Comparison of ENCODE assay signal across 1 cellular context in the genomic region with DNA sequence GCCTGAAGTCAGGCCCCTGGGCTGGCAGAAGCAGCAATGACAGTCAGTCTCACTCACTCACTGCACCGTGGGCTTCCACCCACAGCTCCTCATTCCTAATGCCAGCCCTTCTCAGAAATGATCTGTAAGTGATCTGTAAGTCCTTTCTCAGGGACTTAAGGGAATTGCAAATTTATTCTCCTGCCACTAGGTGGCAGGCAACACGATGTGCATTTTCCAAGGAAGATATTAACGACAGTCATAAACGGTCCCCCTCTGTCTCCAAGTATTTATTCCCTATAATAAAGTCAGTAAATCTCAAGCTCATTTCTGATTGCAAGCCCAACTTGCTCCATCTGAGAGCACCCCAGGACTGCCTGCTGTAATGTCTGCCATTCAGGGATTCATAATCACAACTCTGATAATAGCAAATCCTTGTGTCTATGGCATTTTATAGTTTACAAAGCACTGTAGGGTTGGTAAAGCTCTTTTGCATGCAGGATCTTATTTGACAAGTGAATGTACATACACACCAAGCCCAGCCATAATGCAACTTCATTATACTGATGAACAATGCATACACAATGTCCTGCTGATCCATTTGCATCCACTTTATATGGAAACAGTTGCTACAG.
TF ChIP-seq lines count a peak whose summit lies in the region.

No MANE protein-coding gene starts in this region.

TF ChIP-seq in WTC11, 78 proteins besides CTCF, POLR2A, EP300 and RAD21 (continued from another document):
- TF ChIP-seq, protein P1, sequence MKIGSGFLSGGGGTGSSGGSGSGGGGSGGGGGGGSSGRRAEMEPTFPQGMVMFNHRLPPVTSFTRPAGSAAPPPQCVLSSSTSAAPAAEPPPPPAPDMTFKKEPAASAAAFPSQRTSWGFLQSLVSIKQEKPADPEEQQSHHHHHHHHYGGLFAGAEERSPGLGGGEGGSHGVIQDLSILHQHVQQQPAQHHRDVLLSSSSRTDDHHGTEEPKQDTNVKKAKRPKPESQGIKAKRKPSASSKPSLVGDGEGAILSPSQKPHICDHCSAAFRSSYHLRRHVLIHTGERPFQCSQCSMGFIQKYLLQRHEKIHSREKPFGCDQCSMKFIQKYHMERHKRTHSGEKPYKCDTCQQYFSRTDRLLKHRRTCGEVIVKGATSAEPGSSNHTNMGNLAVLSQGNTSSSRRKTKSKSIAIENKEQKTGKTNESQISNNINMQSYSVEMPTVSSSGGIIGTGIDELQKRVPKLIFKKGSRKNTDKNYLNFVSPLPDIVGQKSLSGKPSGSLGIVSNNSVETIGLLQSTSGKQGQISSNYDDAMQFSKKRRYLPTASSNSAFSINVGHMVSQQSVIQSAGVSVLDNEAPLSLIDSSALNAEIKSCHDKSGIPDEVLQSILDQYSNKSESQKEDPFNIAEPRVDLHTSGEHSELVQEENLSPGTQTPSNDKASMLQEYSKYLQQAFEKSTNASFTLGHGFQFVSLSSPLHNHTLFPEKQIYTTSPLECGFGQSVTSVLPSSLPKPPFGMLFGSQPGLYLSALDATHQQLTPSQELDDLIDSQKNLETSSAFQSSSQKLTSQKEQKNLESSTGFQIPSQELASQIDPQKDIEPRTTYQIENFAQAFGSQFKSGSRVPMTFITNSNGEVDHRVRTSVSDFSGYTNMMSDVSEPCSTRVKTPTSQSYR (CRISPR knock-in tag; IDR thresholded peaks at IDR 0.05) = no peak
- TF ChIP-seq, protein P2, sequence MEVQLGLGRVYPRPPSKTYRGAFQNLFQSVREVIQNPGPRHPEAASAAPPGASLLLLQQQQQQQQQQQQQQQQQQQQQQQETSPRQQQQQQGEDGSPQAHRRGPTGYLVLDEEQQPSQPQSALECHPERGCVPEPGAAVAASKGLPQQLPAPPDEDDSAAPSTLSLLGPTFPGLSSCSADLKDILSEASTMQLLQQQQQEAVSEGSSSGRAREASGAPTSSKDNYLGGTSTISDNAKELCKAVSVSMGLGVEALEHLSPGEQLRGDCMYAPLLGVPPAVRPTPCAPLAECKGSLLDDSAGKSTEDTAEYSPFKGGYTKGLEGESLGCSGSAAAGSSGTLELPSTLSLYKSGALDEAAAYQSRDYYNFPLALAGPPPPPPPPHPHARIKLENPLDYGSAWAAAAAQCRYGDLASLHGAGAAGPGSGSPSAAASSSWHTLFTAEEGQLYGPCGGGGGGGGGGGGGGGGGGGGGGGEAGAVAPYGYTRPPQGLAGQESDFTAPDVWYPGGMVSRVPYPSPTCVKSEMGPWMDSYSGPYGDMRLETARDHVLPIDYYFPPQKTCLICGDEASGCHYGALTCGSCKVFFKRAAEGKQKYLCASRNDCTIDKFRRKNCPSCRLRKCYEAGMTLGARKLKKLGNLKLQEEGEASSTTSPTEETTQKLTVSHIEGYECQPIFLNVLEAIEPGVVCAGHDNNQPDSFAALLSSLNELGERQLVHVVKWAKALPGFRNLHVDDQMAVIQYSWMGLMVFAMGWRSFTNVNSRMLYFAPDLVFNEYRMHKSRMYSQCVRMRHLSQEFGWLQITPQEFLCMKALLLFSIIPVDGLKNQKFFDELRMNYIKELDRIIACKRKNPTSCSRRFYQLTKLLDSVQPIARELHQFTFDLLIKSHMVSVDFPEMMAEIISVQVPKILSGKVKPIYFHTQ (CRISPR knock-in tag; IDR thresholded peaks at IDR 0.05) = no peak
- TF ChIP-seq, protein P3, sequence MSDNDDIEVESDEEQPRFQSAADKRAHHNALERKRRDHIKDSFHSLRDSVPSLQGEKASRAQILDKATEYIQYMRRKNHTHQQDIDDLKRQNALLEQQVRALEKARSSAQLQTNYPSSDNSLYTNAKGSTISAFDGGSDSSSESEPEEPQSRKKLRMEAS (CRISPR knock-in tag; IDR thresholded peaks at IDR 0.05) = no peak
- TF ChIP-seq ZNF232 (CRISPR knock-in tag; IDR thresholded peaks at IDR 0.05) (no peak), ZNF138 (CRISPR knock-in tag; conservative IDR thresholded peaks at IDR 0.05) (no peak), MXD4 (CRISPR knock-in tag; IDR thresholded peaks at IDR 0.05; ENCODE audit: borderline replicate concordance) (no peak), NR1H2 (CRISPR knock-in tag; IDR thresholded peaks at IDR 0.05) (no peak), RORB (CRISPR knock-in tag; IDR thresholded peaks at IDR 0.05) (no peak)
- TF ChIP-seq, protein P4, sequence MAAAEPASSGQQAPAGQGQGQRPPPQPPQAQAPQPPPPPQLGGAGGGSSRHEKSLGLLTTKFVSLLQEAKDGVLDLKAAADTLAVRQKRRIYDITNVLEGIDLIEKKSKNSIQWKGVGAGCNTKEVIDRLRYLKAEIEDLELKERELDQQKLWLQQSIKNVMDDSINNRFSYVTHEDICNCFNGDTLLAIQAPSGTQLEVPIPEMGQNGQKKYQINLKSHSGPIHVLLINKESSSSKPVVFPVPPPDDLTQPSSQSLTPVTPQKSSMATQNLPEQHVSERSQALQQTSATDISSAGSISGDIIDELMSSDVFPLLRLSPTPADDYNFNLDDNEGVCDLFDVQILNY (CRISPR knock-in tag; IDR thresholded peaks at IDR 0.05) = no peak
- TF ChIP-seq, protein P5, sequence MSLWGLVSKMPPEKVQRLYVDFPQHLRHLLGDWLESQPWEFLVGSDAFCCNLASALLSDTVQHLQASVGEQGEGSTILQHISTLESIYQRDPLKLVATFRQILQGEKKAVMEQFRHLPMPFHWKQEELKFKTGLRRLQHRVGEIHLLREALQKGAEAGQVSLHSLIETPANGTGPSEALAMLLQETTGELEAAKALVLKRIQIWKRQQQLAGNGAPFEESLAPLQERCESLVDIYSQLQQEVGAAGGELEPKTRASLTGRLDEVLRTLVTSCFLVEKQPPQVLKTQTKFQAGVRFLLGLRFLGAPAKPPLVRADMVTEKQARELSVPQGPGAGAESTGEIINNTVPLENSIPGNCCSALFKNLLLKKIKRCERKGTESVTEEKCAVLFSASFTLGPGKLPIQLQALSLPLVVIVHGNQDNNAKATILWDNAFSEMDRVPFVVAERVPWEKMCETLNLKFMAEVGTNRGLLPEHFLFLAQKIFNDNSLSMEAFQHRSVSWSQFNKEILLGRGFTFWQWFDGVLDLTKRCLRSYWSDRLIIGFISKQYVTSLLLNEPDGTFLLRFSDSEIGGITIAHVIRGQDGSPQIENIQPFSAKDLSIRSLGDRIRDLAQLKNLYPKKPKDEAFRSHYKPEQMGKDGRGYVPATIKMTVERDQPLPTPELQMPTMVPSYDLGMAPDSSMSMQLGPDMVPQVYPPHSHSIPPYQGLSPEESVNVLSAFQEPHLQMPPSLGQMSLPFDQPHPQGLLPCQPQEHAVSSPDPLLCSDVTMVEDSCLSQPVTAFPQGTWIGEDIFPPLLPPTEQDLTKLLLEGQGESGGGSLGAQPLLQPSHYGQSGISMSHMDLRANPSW (CRISPR knock-in tag; conservative IDR thresholded peaks at IDR 0.05; ENCODE audit: low read depth) = no peak
